30 cellular contexts compared by ENCODE assay signal in genomic region chr12:29792132-29792531, GRCh38. TPM values are rescaled to one million over a fixed set of nuclear protein-coding genes. Genes with fewer than 3 reads are reported as not detected.
"Had no signal": no experiment of that assay in that cellular context is flagged by ENCODE, and none has a peak within 500 bp of the region (broad histone marks: within the 10 kb centered on the region; RNA-seq: fewer than 3 reads in every experiment).

No MANE protein-coding gene starts in this region.

- H3K36me3 ChIP-seq: left lung, neural progenitor cell, ovary, right atrium auricular region, stomach, thyroid gland, transverse colon, upper lobe of right lung, uterus had no signal

- H3K4me1 ChIP-seq: left lung, right atrium auricular region, testis, thyroid gland, transverse colon, upper lobe of right lung, uterus had no signal

- ATAC-seq: left colon; left lung; natural killer cell; sciatic nerve; stimulated activated naive B cell treated with anti-CD40 and anti-IgM and Interleukin-4, amounts not matched to agents 10 μg/mL and 1 μg/mL and 100 μg/mL, for 72 hours; stimulated activated naive CD8-positive, alpha-beta T cell treated with anti-CD3 and anti-CD28 coated beads, Interleukin-15, Interleukin-2, amounts not matched to agents 100 U/mL and 50 U/mL, for 24 hours; upper lobe of right lung had no signal

- H3K9ac ChIP-seq: neural progenitor cell had no signal

- H2AFZ ChIP-seq: neural progenitor cell had no signal

- H3K36me3 Mint-ChIP-seq: immature natural killer cell; mesothelial cell of epicardium; naive B cell; natural killer cell; neural progenitor cell; stimulated activated naive B cell treated with anti-CD40 and anti-IgM and Interleukin-4, amounts not matched to agents 10 μg/mL and 1 μg/mL and 100 μg/mL, for 72 hours had no signal

- DNase-seq: hypothalamus; immature natural killer cell; kidney; left colon; left lung; mesendoderm; naive B cell; natural killer cell; nephron progenitor cell; ovary; stimulated activated CD4-positive, alpha-beta T cell treated with anti-CD3 and anti-CD28 coated beads, Interleukin-12 subunit alpha, Interleukin-12 subunit beta, amount 100 ng/mL, for 4 hours; stimulated activated CD4-positive, alpha-beta T cell treated with anti-CD3 and anti-CD28 coated beads, Interleukin-15, amount 100 ng/mL, for 24 hours; stimulated activated CD4-positive, alpha-beta T cell treated with anti-CD3 and anti-CD28 coated beads, Interleukin-2, amount 100 ng/mL, for 24 hours; stimulated activated CD4-positive, alpha-beta T cell treated with anti-CD3 and anti-CD28 coated beads, Interleukin-4, amount 100 ng/mL, for 1 hour; stimulated activated naive B cell treated with anti-CD40 and anti-IgM and Interleukin-4, amounts not matched to agents 10 μg/mL and 1 μg/mL and 100 μg/mL, for 72 hours; stimulated activated naive CD8-positive, alpha-beta T cell treated with anti-CD3 and anti-CD28 coated beads, Interleukin-15, Interleukin-2, amounts not matched to agents 100 U/mL and 50 U/mL, for 24 hours; stomach; testis; thyroid gland; transverse colon; upper lobe of right lung; uterus had no signal

- H3K9me3 Mint-ChIP-seq: mesothelial cell of epicardium, nephron progenitor cell had no signal

- H3K27me3 Mint-ChIP-seq: naive B cell; stimulated activated naive B cell treated with anti-CD40 and anti-IgM and Interleukin-4, amounts not matched to agents 10 μg/mL and 1 μg/mL and 100 μg/mL, for 72 hours had no signal

- FAIRE-seq: islet of Langerhans, kidney had no signal

- H3K27ac Mint-ChIP-seq: immature natural killer cell; mesothelial cell of epicardium; naive B cell; natural killer cell; nephron progenitor cell; neural progenitor cell; progenitor cell of endocrine pancreas; stimulated activated naive B cell treated with anti-CD40 and anti-IgM and Interleukin-4, amounts not matched to agents 10 μg/mL and 1 μg/mL and 100 μg/mL, for 72 hours had no signal

- H3K9me3 ChIP-seq: ovary, right atrium auricular region, testis, thyroid gland, transverse colon, upper lobe of right lung, uterus had no signal

- H3K4me3 ChIP-seq: left lung, lung, neural progenitor cell, ovary, right atrium auricular region, skin epidermis, stomach, testis, transverse colon, upper lobe of right lung, uterus had no signal

- H3K4me3 Mint-ChIP-seq: immature natural killer cell; mesothelial cell of epicardium; naive B cell; natural killer cell; nephron progenitor cell; neural progenitor cell; stimulated activated naive B cell treated with anti-CD40 and anti-IgM and Interleukin-4, amounts not matched to agents 10 μg/mL and 1 μg/mL and 100 μg/mL, for 72 hours had no signal

- H3K27me3 ChIP-seq: left lung, neural progenitor cell, ovary, right atrium auricular region, testis, thyroid gland, transverse colon, upper lobe of right lung, uterus had no signal

- H3K4me2 ChIP-seq: neural progenitor cell had no signal

- H3K27ac ChIP-seq: left lung, neural progenitor cell, ovary, right atrium auricular region, skin epidermis, stomach, testis, thyroid gland, transverse colon, upper lobe of right lung, uterus had no signal

- H3K4me1 Mint-ChIP-seq: immature natural killer cell; naive B cell; natural killer cell; stimulated activated naive B cell treated with anti-CD40 and anti-IgM and Interleukin-4, amounts not matched to agents 10 μg/mL and 1 μg/mL and 100 μg/mL, for 72 hours had no signal

RNA-seq across cellular contexts. Expression of gene TMTC1, which starts 8.4 kb away (rescaled TPM):
- polyA plus RNA-seq: immature natural killer cell had no signal
